In genomic region chr7:4958477-4959301, GRCh38 we compare ENCODE assay signal across 10 cellular contexts. TPM values are rescaled to one million over a fixed set of nuclear protein-coding genes. Genes with fewer than 3 reads are reported as not detected.
DNase-seq lines count a peak whose midpoint lies in the region; ATAC-seq lines count a peak whose summit lies in the region.
"Had no signal": no experiment of that assay in that cellular context is flagged by ENCODE, and none has a peak within 500 bp of the region (broad histone marks: within the 10 kb centered on the region; RNA-seq: fewer than 3 reads in every experiment).

A gene with protein sequence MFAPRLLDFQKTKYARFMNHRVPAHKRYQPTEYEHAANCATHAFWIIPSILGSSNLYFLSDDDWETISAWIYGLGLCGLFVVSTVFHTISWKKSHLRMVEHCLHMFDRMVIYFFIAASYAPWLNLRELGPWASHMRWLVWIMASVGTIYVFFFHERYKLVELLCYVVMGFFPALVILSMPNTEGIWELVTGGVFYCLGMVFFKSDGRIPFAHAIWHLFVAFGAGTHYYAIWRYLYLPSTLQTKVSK (minus strand): TSS chr7:4959187. CDS start chr7:4959017, 170 bp downstream.

- H3K4me1 Mint-ChIP-seq in stimulated activated naive CD8-positive, alpha-beta T cell treated with anti-CD3 and anti-CD28 coated beads, Interleukin-15, Interleukin-2, amounts not matched to agents 100 ng/mL and 50 ng/mL, for 24 hours (ENCODE audit: low read depth) = peaks cover 6% of the 10 kb centered on the region
- peaks cover 7% of the 10 kb centered on the region for H3K4me1 Mint-ChIP-seq in central memory CD8-positive, alpha-beta T cell
- H3K4me1 Mint-ChIP-seq in naive thymus-derived CD4-positive, alpha-beta T cell = peaks cover 0 to 9% (median 7%) of the 10 kb centered on the region in 7 donors
- H3K4me1 Mint-ChIP-seq in activated T-helper 1 cell treated with anti-CD3 and anti-CD28 coated beads, Interleukin-12 subunit alpha, Interleukin-12 subunit beta, Interleukin-2, Interleukin-4 antibody, amounts not matched to agents 30 ng/mL and 10 ng/mL and 1 ng/mL, durations not matched to agents 14 hours and 24 hours and 36 hours (ENCODE audit: low read depth) = no peaks in the 10 kb centered on the region

- H3K36me3 ChIP-seq in naive thymus-derived CD4-positive, alpha-beta T cell (ENCODE audit: control insufficient read depth in 2 of 3, insufficient read depth in 3 of 3, low read length in 3 of 3) = no peaks in the 10 kb centered on the region
- no peaks in the 10 kb centered on the region for H3K36me3 ChIP-seq in aorta (ENCODE audit: control insufficient read depth in 1 of 2, insufficient read depth in 2 of 2, low read length in 1 of 2)

- POLR2A ChIA-PET in naive thymus-derived CD4-positive, alpha-beta T cell (lab: Charles Lee) = no interaction called here

- no peaks in the 10 kb centered on the region for H3K9me3 ChIP-seq in naive thymus-derived CD4-positive, alpha-beta T cell (ENCODE audit: control insufficient read depth in 2 of 3, low read length in 3 of 3)
- H3K9me3 ChIP-seq in aorta (ENCODE audit: control insufficient read depth, low read length) = no peaks in the 10 kb centered on the region

- H3K27me3 Mint-ChIP-seq in stimulated activated naive CD8-positive, alpha-beta T cell treated with anti-CD3 and anti-CD28 coated beads, Interleukin-15, Interleukin-2, amounts not matched to agents 100 ng/mL and 50 ng/mL, for 24 hours = peaks cover 42% of the 10 kb centered on the region
- peaks cover 56% of the 10 kb centered on the region for H3K27me3 Mint-ChIP-seq in central memory CD8-positive, alpha-beta T cell
- H3K27me3 Mint-ChIP-seq in naive thymus-derived CD4-positive, alpha-beta T cell = peaks cover 26 to 62% (median 38%) of the 10 kb centered on the region in 5 donors
- peaks cover 28% of the 10 kb centered on the region for H3K27me3 Mint-ChIP-seq in activated T-helper 1 cell treated with anti-CD3 and anti-CD28 coated beads, Interleukin-12 subunit alpha, Interleukin-12 subunit beta, Interleukin-2, Interleukin-4 antibody, amounts not matched to agents 30 ng/mL and 10 ng/mL and 1 ng/mL, durations not matched to agents 14 hours and 24 hours and 36 hours (ENCODE audit: insufficient read depth)

- H3K4me3 ChIP-seq in naive thymus-derived CD4-positive, alpha-beta T cell (ENCODE audit: low read length) = no peak within 1 kb of the TSS
- peak within 1 kb of the TSS; percentile 36 to 52 for H3K4me3 ChIP-seq in aorta (ENCODE audit: low read length in 2 of 2)

- no peaks in the 10 kb centered on the region for H3K9me3 Mint-ChIP-seq in stimulated activated naive CD8-positive, alpha-beta T cell treated with anti-CD3 and anti-CD28 coated beads, Interleukin-15, Interleukin-2, amounts not matched to agents 100 ng/mL and 50 ng/mL, for 24 hours
- no peaks in the 10 kb centered on the region for H3K9me3 Mint-ChIP-seq in central memory CD8-positive, alpha-beta T cell
- peaks cover 0 to 5% (median 0%) of the 10 kb centered on the region in 11 donors for H3K9me3 Mint-ChIP-seq in naive thymus-derived CD4-positive, alpha-beta T cell
- no peaks in the 10 kb centered on the region for H3K9me3 Mint-ChIP-seq in activated T-helper 1 cell treated with anti-CD3 and anti-CD28 coated beads, Interleukin-12 subunit alpha, Interleukin-12 subunit beta, Interleukin-2, Interleukin-4 antibody, amounts not matched to agents 30 ng/mL and 10 ng/mL and 1 ng/mL, durations not matched to agents 14 hours and 24 hours and 36 hours

- no peaks in the 10 kb centered on the region for H3K4me1 ChIP-seq in naive thymus-derived CD4-positive, alpha-beta T cell (ENCODE audit: control insufficient read depth in 2 of 2, insufficient read depth in 2 of 2, low read length in 2 of 2)
- H3K4me1 ChIP-seq in aorta (ENCODE audit: control insufficient read depth in 1 of 2, insufficient read depth in 2 of 2, low read length in 2 of 2) = peaks cover 0 to 2% of the 10 kb centered on the region in 2 donors

- no peak for ATAC-seq in stimulated activated naive CD8-positive, alpha-beta T cell treated with anti-CD3 and anti-CD28 coated beads, Interleukin-15, Interleukin-2, amounts not matched to agents 100 U/mL and 50 U/mL, for 24 hours
- ATAC-seq in central memory CD8-positive, alpha-beta T cell (replicated peaks; ENCODE audit: extremely low read depth, poor library complexity, severe bottlenecking) = no peak
- ATAC-seq in naive thymus-derived CD4-positive, alpha-beta T cell = no peak
- ATAC-seq in aorta (ENCODE audit: low FRiP score) = no peak
- no peak for ATAC-seq in HG03520 (IDR thresholded peaks at IDR 0.05; ENCODE audit: unreplicated experiment)

- intact Hi-C loops in naive thymus-derived CD4-positive, alpha-beta T cell (cut with micrococcal nuclease) = no loop called here
- intact Hi-C loops in aorta (cut with DNase I) = no loop called here
- intact Hi-C loops in activated T-helper 1 cell treated with anti-CD3 and anti-CD28 coated beads, Interleukin-12 subunit alpha, Interleukin-12 subunit beta, Interleukin-2, Interleukin-4 antibody, amounts not matched to agents 30 ng/mL and 10 ng/mL and 1 ng/mL, durations not matched to agents 14 hours and 24 hours and 36 hours (cut with micrococcal nuclease) = no loop called here

- no peak within 1 kb of the TSS for H3K27ac ChIP-seq in naive thymus-derived CD4-positive, alpha-beta T cell (ENCODE audit: low read depth, low read length)
- H3K27ac ChIP-seq in aorta (ENCODE audit: low read depth in 1 of 2, low read length in 2 of 2) = no peak within 1 kb of the TSS
- H3K27ac ChIP-seq: epithelial cell of prostate had no signal

- H3K36me3 Mint-ChIP-seq in stimulated activated naive CD8-positive, alpha-beta T cell treated with anti-CD3 and anti-CD28 coated beads, Interleukin-15, Interleukin-2, amounts not matched to agents 100 ng/mL and 50 ng/mL, for 24 hours (ENCODE audit: low read depth) = no peaks in the 10 kb centered on the region
- peaks cover 3% of the 10 kb centered on the region for H3K36me3 Mint-ChIP-seq in central memory CD8-positive, alpha-beta T cell (ENCODE audit: insufficient read depth)
- peaks cover 0 to 6% (median 0%) of the 10 kb centered on the region in 5 donors for H3K36me3 Mint-ChIP-seq in naive thymus-derived CD4-positive, alpha-beta T cell
- H3K36me3 Mint-ChIP-seq in activated T-helper 1 cell treated with anti-CD3 and anti-CD28 coated beads, Interleukin-12 subunit alpha, Interleukin-12 subunit beta, Interleukin-2, Interleukin-4 antibody, amounts not matched to agents 30 ng/mL and 10 ng/mL and 1 ng/mL, durations not matched to agents 14 hours and 24 hours and 36 hours (ENCODE audit: low read depth) = no peaks in the 10 kb centered on the region

- peak within 1 kb of the TSS; percentile 19 for H3K4me3 Mint-ChIP-seq in stimulated activated naive CD8-positive, alpha-beta T cell treated with anti-CD3 and anti-CD28 coated beads, Interleukin-15, Interleukin-2, amounts not matched to agents 100 ng/mL and 50 ng/mL, for 24 hours
- peak within 1 kb of the TSS; percentile 61 for H3K4me3 Mint-ChIP-seq in central memory CD8-positive, alpha-beta T cell
- peak within 1 kb of the TSS in 9 of 10 donors; percentile 70 to 89 (median 80) for H3K4me3 Mint-ChIP-seq in naive thymus-derived CD4-positive, alpha-beta T cell
- no peak within 1 kb of the TSS for H3K4me3 Mint-ChIP-seq in activated T-helper 1 cell treated with anti-CD3 and anti-CD28 coated beads, Interleukin-12 subunit alpha, Interleukin-12 subunit beta, Interleukin-2, Interleukin-4 antibody, amounts not matched to agents 30 ng/mL and 10 ng/mL and 1 ng/mL, durations not matched to agents 14 hours and 24 hours and 36 hours

- WGBS in aorta, 2 donors = 2 to 3% methylated on average over 33 to 87 of the region's 87 CpGs

- peaks cover 0 to 8% of the 10 kb centered on the region in 2 donors for H3K27me3 ChIP-seq in naive thymus-derived CD4-positive, alpha-beta T cell (ENCODE audit: control insufficient read depth in 2 of 2, insufficient read depth in 2 of 2, low read length in 2 of 2)
- H3K27me3 ChIP-seq in aorta (ENCODE audit: control insufficient read depth in 1 of 2, insufficient read depth in 2 of 2, low read length in 1 of 2) = no peaks in the 10 kb centered on the region

- DNase-seq in stimulated activated naive CD8-positive, alpha-beta T cell treated with anti-CD3 and anti-CD28 coated beads, Interleukin-15, Interleukin-2, amounts not matched to agents 100 U/mL and 50 U/mL, for 24 hours = no peak
- no peak for DNase-seq in central memory CD8-positive, alpha-beta T cell (ENCODE audit: low spot score in 2 of 2)
- DNase-seq in naive thymus-derived CD4-positive, alpha-beta T cell = no peak
- DNase-seq in aorta (peak; percentile 26 to 72), SIG-M5 treated with dmso at 0.1 percent for 504 hours (lab: John Stamatoyannopoulos, UW; ENCODE audit: unreplicated experiment) (no peak)
- no peak for DNase-seq in activated T-helper 1 cell treated with anti-CD3 and anti-CD28 coated beads, Interleukin-12 subunit alpha, Interleukin-12 subunit beta, Interleukin-2, Interleukin-4 antibody, amounts not matched to agents 30 ng/mL and 10 ng/mL and 1 ng/mL, durations not matched to agents 14 hours and 24 hours and 36 hours (ENCODE audit: low spot score)

- H3K27ac Mint-ChIP-seq in stimulated activated naive CD8-positive, alpha-beta T cell treated with anti-CD3 and anti-CD28 coated beads, Interleukin-15, Interleukin-2, amounts not matched to agents 100 ng/mL and 50 ng/mL, for 24 hours = no peak within 1 kb of the TSS
- no peak within 1 kb of the TSS for H3K27ac Mint-ChIP-seq in central memory CD8-positive, alpha-beta T cell (ENCODE audit: low read depth)
- H3K27ac Mint-ChIP-seq in naive thymus-derived CD4-positive, alpha-beta T cell = no peak within 1 kb of the TSS
- no peak within 1 kb of the TSS for H3K27ac Mint-ChIP-seq in activated T-helper 1 cell treated with anti-CD3 and anti-CD28 coated beads, Interleukin-12 subunit alpha, Interleukin-12 subunit beta, Interleukin-2, Interleukin-4 antibody, amounts not matched to agents 30 ng/mL and 10 ng/mL and 1 ng/mL, durations not matched to agents 14 hours and 24 hours and 36 hours

- CTCF ChIA-PET in naive thymus-derived CD4-positive, alpha-beta T cell (lab: Charles Lee) = no interaction called here

RNA-seq across cellular contexts. Expression of the gene that starts here (rescaled TPM):
- not detected for total RNA-seq in naive thymus-derived CD4-positive, alpha-beta T cell
- not detected for polyA plus RNA-seq in naive thymus-derived CD4-positive, alpha-beta T cell
- total RNA-seq in aorta = not detected
- polyA plus RNA-seq in aorta = not detected
- total RNA-seq in activated T-helper 1 cell treated with anti-CD3 and anti-CD28 coated beads, Interleukin-12 subunit alpha, Interleukin-12 subunit beta, Interleukin-2, Interleukin-4 antibody, amounts not matched to agents 30 ng/mL and 10 ng/mL and 1 ng/mL, durations not matched to agents 14 hours and 24 hours and 36 hours = not detected in 2 replicates
- total RNA-seq: H4 had no signal

Comparison
In these comparisons a context has a peak if more than half of its experiments do, and no peak if none do; other contexts are left out.
1. Peak in DNase-seq and H3K4me3 ChIP-seq in aorta; RNA of the gene not detected or under 1 TPM.